ENCODE assay signal across 23 cellular contexts in genomic region chr2:202355993-202356505, GRCh38.
"Had no signal": no experiment of that assay in that cellular context is flagged by ENCODE, and none has a peak within 500 bp of the region (broad histone marks: within the 10 kb centered on the region; RNA-seq: fewer than 3 reads in every experiment).

No MANE protein-coding gene starts in this region.

- DNase-seq: activated CD4-positive, alpha-beta T cell treated with anti-CD3 and anti-CD28 coated beads for 4 hours; activated CD4-positive, alpha-beta T cell treated with anti-CD3 and anti-CD28 coated beads, Interleukin-2, amount 50 U/mL, for 48 hours; activated CD4-positive, CD25-positive, alpha-beta regulatory T cell; activated effector memory CD4-positive, alpha-beta T cell treated with Interleukin-2 at 50 U/mL for 16 hours; activated naive CD4-positive, alpha-beta T cell treated with anti-CD3 and anti-CD28 coated beads for 36 hours; activated naive CD8-positive, alpha-beta T cell treated with anti-CD3 and anti-CD28 coated beads, Interleukin-2, amount 10 ng/mL, durations not matched to agents 7 days and 5 days; activated T-cell treated with anti-CD3 and anti-CD28 coated beads, Interleukin-2, amount 50 U/mL, for 72 hours; amniotic stem cell; cerebellar nuclear complex; cortex of kidney; endodermal cell; heart right ventricle; left lung; naive thymus-derived CD8-positive, alpha-beta T cell; retina; stimulated activated CD8-positive, alpha-beta memory T cell treated with anti-CD3 and anti-CD28 coated beads, Interleukin-4, amount 100 ng/mL, for 48 hours; stimulated activated naive B cell treated with anti-CD40 and anti-IgM and Interleukin-4, amounts not matched to agents 10 μg/mL and 1 μg/mL and 100 μg/mL, for 72 hours; T-helper 9 cell; transverse colon had no signal

- H3K27me3 ChIP-seq: heart right ventricle, left lung, transverse colon had no signal

- ATAC-seq: activated T-cell treated with anti-CD3 and anti-CD28 coated beads, Interleukin-2, amount 50 U/mL, for 72 hours; heart right ventricle; left lung; naive thymus-derived CD8-positive, alpha-beta T cell; stimulated activated naive B cell treated with anti-CD40 and anti-IgM and Interleukin-4, amounts not matched to agents 10 μg/mL and 1 μg/mL and 100 μg/mL, for 72 hours had no signal

- H3K4me3 ChIP-seq: heart right ventricle, left lung, lung, transverse colon had no signal

- H3K27ac ChIP-seq: epithelial cell of prostate, heart right ventricle, left lung, transverse colon had no signal

- H3K36me3 ChIP-seq: left lung, transverse colon had no signal

- H3K9me3 ChIP-seq: heart right ventricle, left lung, transverse colon had no signal

- H3K4me1 ChIP-seq: heart right ventricle, left lung, transverse colon had no signal

- FAIRE-seq: bronchial epithelial cell, urothelium cell line had no signal
